ENCODE assay signal across 11 cellular contexts in the genomic region with DNA sequence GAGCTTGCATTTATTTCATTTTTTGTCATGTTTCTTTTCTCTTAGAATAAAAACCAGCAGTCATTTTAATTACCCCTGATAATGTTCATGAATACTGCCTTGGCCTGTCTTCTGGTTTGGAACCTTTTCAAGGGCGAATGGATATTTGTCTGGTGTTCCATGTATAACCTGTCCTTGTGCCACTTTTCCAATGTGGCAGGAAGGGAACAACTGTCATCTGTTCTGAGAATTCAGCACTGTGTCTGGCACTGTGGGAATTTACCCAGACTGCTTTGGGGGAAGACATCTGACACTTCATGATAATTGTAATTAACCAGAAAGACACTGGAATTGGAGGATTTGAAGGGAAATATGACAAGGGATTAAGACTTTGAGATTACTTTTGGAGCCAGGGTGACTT.
A peak's percentile ranks its signal among the peaks of the same experiment; 100 is the strongest.
DNase-seq lines count a peak whose midpoint lies in the region; ATAC-seq, FAIRE-seq and TF ChIP-seq lines count a peak whose summit lies in the region.
"Had no signal": no experiment of that assay in that cellular context is flagged by ENCODE, and none has a peak within 500 bp of the region (broad histone marks: within the 10 kb centered on the region; RNA-seq: fewer than 3 reads in every experiment).

No MANE protein-coding gene starts in this region.

- WGBS in pancreas, 2 donors, result 12 to 29% methylated on average over 1 of the region's 1 CpG

- POLR2A ChIA-PET in A673 (lab: Charles Lee; ENCODE audit: low non-redundant PET), result no interaction called here

- CTCF ChIA-PET in A673 (lab: Charles Lee), result interaction anchor here (0.9 to 2.1 kb wide), 2 partner anchors 43 to 299 kb away, joined by 3 to 7 read pairs; no protein-coding TSS in a partner anchor

- H3K4me1 Mint-ChIP-seq in brain, result peaks cover 20% of the 10 kb centered on the region
- H3K4me1 Mint-ChIP-seq: GM23338 had no signal

- H3K9me3 ChIP-seq in A673 (ENCODE audit: low read depth, low read length, poor library complexity, severe bottlenecking) (no peaks in the 10 kb centered on the region), pancreas (no peaks in the 10 kb centered on the region)
- H3K9me3 ChIP-seq: BLaER1 had no signal

- peak; percentile 6 for DNase-seq in A673 (ENCODE audit: low spot score)
- DNase-seq in G401 (ENCODE audit: low spot score), result peak; percentile 82
- peak in 3 of 6 donors; percentile 14 to 49 (median 33) for DNase-seq in pancreas
- DNase-seq in anterior cingulate cortex (lab: John Stamatoyannopoulos, UW), result no peak
- no peak for DNase-seq in posterior cingulate gyrus
- DNase-seq: Calu3 had no signal

- H3K4me1 ChIP-seq in A673 (ENCODE audit: insufficient read depth, low read length, poor library complexity, severe bottlenecking) (peaks cover 6% of the 10 kb centered on the region), pancreas (peaks cover 6 to 10% (median 7%) of the 10 kb centered on the region in 3 donors)
- H3K4me1 ChIP-seq: BLaER1 had no signal

- intact Hi-C loops in A673 (cut with micrococcal nuclease; ENCODE audit: unreplicated experiment) (loop anchor here (1.0 to 5.0 kb wide), 3 partner anchors 299 to 581 kb away; no protein-coding TSS in a partner anchor), pancreas (cut with DNase I) (no loop called here), posterior cingulate gyrus (cut with DNase I) (loop anchor here (2.0 to 10.0 kb wide), 3 partner anchors 297 to 571 kb away; no protein-coding TSS in a partner anchor)

- H3K36me3 ChIP-seq in A673 (ENCODE audit: insufficient read depth, low read length, poor library complexity, severe bottlenecking), result no peaks in the 10 kb centered on the region
- H3K36me3 ChIP-seq in pancreas, result no peaks in the 10 kb centered on the region

- H3K9me3 Mint-ChIP-seq in brain, result no peaks in the 10 kb centered on the region
- H3K9me3 Mint-ChIP-seq: GM23338 had no signal

- peak overlapping the region in 2 of 5 experiments; percentile 10 to 23 for H3K4me3 Mint-ChIP-seq in brain
- H3K4me3 Mint-ChIP-seq: GM23338 had no signal

- no peaks in the 10 kb centered on the region for H3K36me3 Mint-ChIP-seq in brain

- in situ Hi-C loops in G401 (cut with HindIII; ENCODE audit: low sequenced_read_pairs), result no loop called here

- BruUV-seq in A673 (replicated peaks; lab: Mats Ljungman, UMichigan), result no TSS peak

- H3K27ac ChIP-seq in A673 (ENCODE audit: low read depth, low read length, poor library complexity, severe bottlenecking) (no peak overlapping the region), pancreas (no peak overlapping the region)
- H3K27ac ChIP-seq: BLaER1 had no signal

- no peak for FAIRE-seq in pancreas (lab: Jason Lieb, UNC)
- FAIRE-seq: GM12891 had no signal

- H3K27me3 Mint-ChIP-seq in brain, result no peaks in the 10 kb centered on the region

- peak overlapping the region in 3 of 5 experiments; percentile 10 to 40 (median 34) for H3K27ac Mint-ChIP-seq in brain
- H3K27ac Mint-ChIP-seq: GM23338 had no signal

- H3K4me3 ChIP-seq in A673 (ENCODE audit: low read depth, low read length, poor library complexity, severe bottlenecking) (no peak overlapping the region), pancreas (no peak overlapping the region)
- H3K4me3 ChIP-seq: BLaER1, GM23338 had no signal

- no peaks in the 10 kb centered on the region for H3K27me3 ChIP-seq in A673 (replicated peaks; ENCODE audit: insufficient read depth, low read depth, low read length, poor library complexity)
- no peaks in the 10 kb centered on the region for H3K27me3 ChIP-seq in pancreas
- H3K27me3 ChIP-seq: BLaER1 had no signal

- ATAC-seq in pancreas (peak; percentile 81 to 90 (median 84)), HG03097 (IDR thresholded peaks at IDR 0.05; ENCODE audit: low FRiP score, unreplicated experiment) (no peak)

- TF ChIP-seq CTCF in A673 (conservative IDR thresholded peaks at IDR 0.05; ENCODE audit: low read depth, low read length), result no peak
- no peak for TF ChIP-seq CTCF in brain (conservative IDR thresholded peaks at IDR 0.05)
- no peak for TF ChIP-seq CTCF in pancreas (IDR thresholded peaks at IDR 0.05)

Comparison
In these comparisons a context has a peak if more than half of its experiments do, and no peak if none do; other contexts are left out.
1. DNase-seq: peak in A673 (single experiment) and G401 (single experiment); none in anterior cingulate cortex (0 of 58) and posterior cingulate gyrus (0 of 10).
2. intact Hi-C loops: an anchor here in A673 (1.0 to 5.0 kb wide) and posterior cingulate gyrus (2.0 to 10.0 kb wide); none called in pancreas.